ENCODE assay signal across 14 cellular contexts in the genomic region with DNA sequence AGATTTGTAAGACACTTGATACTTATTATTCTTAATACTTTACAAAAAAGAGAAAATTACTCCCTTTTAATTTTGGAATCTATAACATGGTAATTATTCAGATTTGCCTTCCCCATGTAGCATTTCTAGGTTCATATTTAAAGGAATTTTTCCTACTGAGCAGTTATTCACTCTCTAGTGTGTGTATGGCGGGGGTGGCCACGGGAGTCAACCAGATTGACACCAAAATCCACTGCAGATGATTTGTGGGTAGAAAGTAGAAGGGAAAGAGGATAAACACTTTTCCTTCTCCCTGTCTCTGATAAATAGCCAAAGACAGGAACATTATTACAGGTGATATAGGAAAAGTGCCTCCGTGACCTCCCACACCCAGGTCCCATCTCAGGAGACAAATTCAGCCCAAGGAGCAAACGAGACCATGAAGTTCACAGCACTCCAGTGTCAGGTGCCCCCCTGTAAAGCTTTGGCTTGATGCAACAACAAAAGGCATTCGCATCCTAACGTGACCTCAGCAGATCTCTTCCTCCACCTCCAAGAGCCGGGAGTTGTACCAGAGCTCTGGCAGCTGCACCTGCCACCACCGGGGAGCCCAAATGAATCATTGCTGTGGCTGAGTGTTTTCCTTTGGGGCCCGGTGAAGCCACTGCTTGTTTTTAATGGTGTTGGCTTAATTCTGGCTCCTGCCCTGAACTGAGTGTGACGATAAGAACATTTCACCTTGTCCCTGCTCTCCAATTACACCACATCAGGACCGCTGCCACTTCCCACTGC.
DNase-seq lines count a peak whose midpoint lies in the region; ATAC-seq, FAIRE-seq and TF ChIP-seq lines count a peak whose summit lies in the region.
"Had no signal": no experiment of that assay in that cellular context is flagged by ENCODE, and none has a peak within 500 bp of the region (broad histone marks: within the 10 kb centered on the region; RNA-seq: fewer than 3 reads in every experiment).

No MANE protein-coding gene starts in this region.

- no peaks in the 10 kb centered on the region; the same call in 1 of the 2 replicates for H3K36me3 Mint-ChIP-seq in WTC11
- H3K36me3 Mint-ChIP-seq in stimulated activated effector memory CD8-positive, alpha-beta T cell treated with anti-CD3 and anti-CD28 coated beads, Interleukin-12 subunit alpha, Interleukin-12 subunit beta, amount 100 ng/mL, for 72 hours, result no peaks in the 10 kb centered on the region

- H3K9me3 Mint-ChIP-seq in WTC11, result no peaks in the 10 kb centered on the region
- H3K9me3 Mint-ChIP-seq in stimulated activated effector memory CD8-positive, alpha-beta T cell treated with anti-CD3 and anti-CD28 coated beads, Interleukin-12 subunit alpha, Interleukin-12 subunit beta, amount 100 ng/mL, for 72 hours, result no peaks in the 10 kb centered on the region

- no peak for TF ChIP-seq CTCF in WTC11 (IDR thresholded peaks at IDR 0.05)

- H3K27ac Mint-ChIP-seq in WTC11, result 0 out of 2 replicates have a peak overlapping the region, but pooled peaks have one; percentile 33
- peak overlapping the region; percentile 50 for H3K27ac Mint-ChIP-seq in stimulated activated effector memory CD8-positive, alpha-beta T cell treated with anti-CD3 and anti-CD28 coated beads, Interleukin-12 subunit alpha, Interleukin-12 subunit beta, amount 100 ng/mL, for 72 hours
- H3K27ac Mint-ChIP-seq: memory B cell had no signal

- H3K4me3 Mint-ChIP-seq in WTC11, result no peak overlapping the region
- no peak overlapping the region for H3K4me3 Mint-ChIP-seq in stimulated activated effector memory CD8-positive, alpha-beta T cell treated with anti-CD3 and anti-CD28 coated beads, Interleukin-12 subunit alpha, Interleukin-12 subunit beta, amount 100 ng/mL, for 72 hours
- H3K4me3 Mint-ChIP-seq: memory B cell had no signal

- POLR2A ChIA-PET in WTC11 (lab: Charles Lee), result no interaction called here

- CTCF ChIA-PET in WTC11 (lab: Charles Lee), result interaction anchor here (0.6 kb wide), 1 partner anchor 180 kb away, joined by 5 read pairs; no protein-coding TSS in a partner anchor

- ATAC-seq in WTC11, result no peak
- no peak for ATAC-seq in stimulated activated effector memory CD8-positive, alpha-beta T cell treated with anti-CD3 and anti-CD28 coated beads, Interleukin-12 subunit alpha, Interleukin-12 subunit beta, amount 100 ng/mL, for 72 hours
- ATAC-seq: foreskin keratinocyte had no signal

- H3K4me1 Mint-ChIP-seq in WTC11, result peaks cover 10% of the 10 kb centered on the region
- peaks cover 20% of the 10 kb centered on the region for H3K4me1 Mint-ChIP-seq in stimulated activated effector memory CD8-positive, alpha-beta T cell treated with anti-CD3 and anti-CD28 coated beads, Interleukin-12 subunit alpha, Interleukin-12 subunit beta, amount 100 ng/mL, for 72 hours
- H3K4me1 Mint-ChIP-seq: memory B cell had no signal

- no peaks in the 10 kb centered on the region for H3K27me3 Mint-ChIP-seq in WTC11 (ENCODE audit: low read depth)
- H3K27me3 Mint-ChIP-seq: memory B cell had no signal

- no peak for FAIRE-seq in frontal cortex (lab: Jason Lieb, UNC)

- peak; percentile 14 for DNase-seq in NCI-H82 (lab: John Stamatoyannopoulos, UW)
- no peak for DNase-seq in NCI-H82 treated with DMSO at 0.1 percent for 48 hours (lab: John Stamatoyannopoulos, UW; ENCODE audit: unreplicated experiment)
- DNase-seq in NCI-H2081 (lab: John Stamatoyannopoulos, UW), result peak; percentile 65 to 88
- no peak for DNase-seq in WTC11 (ENCODE audit: low spot score)
- no peak for DNase-seq in stimulated activated effector memory CD8-positive, alpha-beta T cell treated with anti-CD3 and anti-CD28 coated beads, Interleukin-12 subunit alpha, Interleukin-12 subunit beta, amount 100 ng/mL, for 72 hours (ENCODE audit: low spot score in 2 of 2)
- DNase-seq in UCSD-AML1 (lab: John Stamatoyannopoulos, UW; ENCODE audit: unreplicated experiment), result no peak
- no peak for DNase-seq in frontal cortex (ENCODE audit: low spot score in 2 of 2)
- no peak for DNase-seq in activated CD4-positive, CD25-positive, alpha-beta regulatory T cell (lab: John Stamatoyannopoulos, UW)
- DNase-seq: activated naive CD4-positive, alpha-beta T cell treated with Interleukin-2 at 50 U/mL for 16 hours; effector memory CD4-positive, alpha-beta T cell; foreskin keratinocyte; MM.1S; SK-N-SH had no signal

TF ChIP-seq in WTC11, 78 proteins besides CTCF, POLR2A, EP300 and RAD21 (continues in another document):
- TF ChIP-seq, protein P1, sequence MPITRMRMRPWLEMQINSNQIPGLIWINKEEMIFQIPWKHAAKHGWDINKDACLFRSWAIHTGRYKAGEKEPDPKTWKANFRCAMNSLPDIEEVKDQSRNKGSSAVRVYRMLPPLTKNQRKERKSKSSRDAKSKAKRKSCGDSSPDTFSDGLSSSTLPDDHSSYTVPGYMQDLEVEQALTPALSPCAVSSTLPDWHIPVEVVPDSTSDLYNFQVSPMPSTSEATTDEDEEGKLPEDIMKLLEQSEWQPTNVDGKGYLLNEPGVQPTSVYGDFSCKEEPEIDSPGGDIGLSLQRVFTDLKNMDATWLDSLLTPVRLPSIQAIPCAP (CRISPR knock-in tag; IDR thresholded peaks at IDR 0.05), result no peak
- TF ChIP-seq, protein P2, sequence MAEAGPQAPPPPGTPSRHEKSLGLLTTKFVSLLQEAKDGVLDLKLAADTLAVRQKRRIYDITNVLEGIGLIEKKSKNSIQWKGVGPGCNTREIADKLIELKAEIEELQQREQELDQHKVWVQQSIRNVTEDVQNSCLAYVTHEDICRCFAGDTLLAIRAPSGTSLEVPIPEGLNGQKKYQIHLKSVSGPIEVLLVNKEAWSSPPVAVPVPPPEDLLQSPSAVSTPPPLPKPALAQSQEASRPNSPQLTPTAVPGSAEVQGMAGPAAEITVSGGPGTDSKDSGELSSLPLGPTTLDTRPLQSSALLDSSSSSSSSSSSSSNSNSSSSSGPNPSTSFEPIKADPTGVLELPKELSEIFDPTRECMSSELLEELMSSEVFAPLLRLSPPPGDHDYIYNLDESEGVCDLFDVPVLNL (CRISPR knock-in tag; IDR thresholded peaks at IDR 0.05; ENCODE audit: borderline replicate concordance, low read depth), result no peak
- TF ChIP-seq ZNF396 (CRISPR knock-in tag; IDR thresholded peaks at IDR 0.05; ENCODE audit: borderline replicate concordance), result no peak
- TF ChIP-seq TEAD4 (CRISPR knock-in tag; IDR thresholded peaks at IDR 0.05), result no peak
- TF ChIP-seq JUN (CRISPR knock-in tag; IDR thresholded peaks at IDR 0.05), result no peak
- TF ChIP-seq CBFB (CRISPR knock-in tag; IDR thresholded peaks at IDR 0.05; ENCODE audit: low read depth), result no peak
- no peak for TF ChIP-seq ETV6 (CRISPR knock-in tag; IDR thresholded peaks at IDR 0.05)
- TF ChIP-seq, protein P3, sequence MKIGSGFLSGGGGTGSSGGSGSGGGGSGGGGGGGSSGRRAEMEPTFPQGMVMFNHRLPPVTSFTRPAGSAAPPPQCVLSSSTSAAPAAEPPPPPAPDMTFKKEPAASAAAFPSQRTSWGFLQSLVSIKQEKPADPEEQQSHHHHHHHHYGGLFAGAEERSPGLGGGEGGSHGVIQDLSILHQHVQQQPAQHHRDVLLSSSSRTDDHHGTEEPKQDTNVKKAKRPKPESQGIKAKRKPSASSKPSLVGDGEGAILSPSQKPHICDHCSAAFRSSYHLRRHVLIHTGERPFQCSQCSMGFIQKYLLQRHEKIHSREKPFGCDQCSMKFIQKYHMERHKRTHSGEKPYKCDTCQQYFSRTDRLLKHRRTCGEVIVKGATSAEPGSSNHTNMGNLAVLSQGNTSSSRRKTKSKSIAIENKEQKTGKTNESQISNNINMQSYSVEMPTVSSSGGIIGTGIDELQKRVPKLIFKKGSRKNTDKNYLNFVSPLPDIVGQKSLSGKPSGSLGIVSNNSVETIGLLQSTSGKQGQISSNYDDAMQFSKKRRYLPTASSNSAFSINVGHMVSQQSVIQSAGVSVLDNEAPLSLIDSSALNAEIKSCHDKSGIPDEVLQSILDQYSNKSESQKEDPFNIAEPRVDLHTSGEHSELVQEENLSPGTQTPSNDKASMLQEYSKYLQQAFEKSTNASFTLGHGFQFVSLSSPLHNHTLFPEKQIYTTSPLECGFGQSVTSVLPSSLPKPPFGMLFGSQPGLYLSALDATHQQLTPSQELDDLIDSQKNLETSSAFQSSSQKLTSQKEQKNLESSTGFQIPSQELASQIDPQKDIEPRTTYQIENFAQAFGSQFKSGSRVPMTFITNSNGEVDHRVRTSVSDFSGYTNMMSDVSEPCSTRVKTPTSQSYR (CRISPR knock-in tag; IDR thresholded peaks at IDR 0.05), result no peak
- TF ChIP-seq, protein P4, sequence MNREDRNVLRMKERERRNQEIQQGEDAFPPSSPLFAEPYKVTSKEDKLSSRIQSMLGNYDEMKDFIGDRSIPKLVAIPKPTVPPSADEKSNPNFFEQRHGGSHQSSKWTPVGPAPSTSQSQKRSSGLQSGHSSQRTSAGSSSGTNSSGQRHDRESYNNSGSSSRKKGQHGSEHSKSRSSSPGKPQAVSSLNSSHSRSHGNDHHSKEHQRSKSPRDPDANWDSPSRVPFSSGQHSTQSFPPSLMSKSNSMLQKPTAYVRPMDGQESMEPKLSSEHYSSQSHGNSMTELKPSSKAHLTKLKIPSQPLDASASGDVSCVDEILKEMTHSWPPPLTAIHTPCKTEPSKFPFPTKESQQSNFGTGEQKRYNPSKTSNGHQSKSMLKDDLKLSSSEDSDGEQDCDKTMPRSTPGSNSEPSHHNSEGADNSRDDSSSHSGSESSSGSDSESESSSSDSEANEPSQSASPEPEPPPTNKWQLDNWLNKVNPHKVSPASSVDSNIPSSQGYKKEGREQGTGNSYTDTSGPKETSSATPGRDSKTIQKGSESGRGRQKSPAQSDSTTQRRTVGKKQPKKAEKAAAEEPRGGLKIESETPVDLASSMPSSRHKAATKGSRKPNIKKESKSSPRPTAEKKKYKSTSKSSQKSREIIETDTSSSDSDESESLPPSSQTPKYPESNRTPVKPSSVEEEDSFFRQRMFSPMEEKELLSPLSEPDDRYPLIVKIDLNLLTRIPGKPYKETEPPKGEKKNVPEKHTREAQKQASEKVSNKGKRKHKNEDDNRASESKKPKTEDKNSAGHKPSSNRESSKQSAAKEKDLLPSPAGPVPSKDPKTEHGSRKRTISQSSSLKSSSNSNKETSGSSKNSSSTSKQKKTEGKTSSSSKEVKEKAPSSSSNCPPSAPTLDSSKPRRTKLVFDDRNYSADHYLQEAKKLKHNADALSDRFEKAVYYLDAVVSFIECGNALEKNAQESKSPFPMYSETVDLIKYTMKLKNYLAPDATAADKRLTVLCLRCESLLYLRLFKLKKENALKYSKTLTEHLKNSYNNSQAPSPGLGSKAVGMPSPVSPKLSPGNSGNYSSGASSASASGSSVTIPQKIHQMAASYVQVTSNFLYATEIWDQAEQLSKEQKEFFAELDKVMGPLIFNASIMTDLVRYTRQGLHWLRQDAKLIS (CRISPR knock-in tag; IDR thresholded peaks at IDR 0.05; ENCODE audit: borderline replicate concordance), result no peak

Comparison
In these comparisons a context has a peak if more than half of its experiments do, and no peak if none do; other contexts are left out.
1. DNase-seq: peak in NCI-H82 (single experiment) and NCI-H2081 (2 of 2); none in NCI-H82 treated with DMSO at 0.1 percent for 48 hours (single experiment), WTC11 (single experiment), stimulated activated effector memory CD8-positive, alpha-beta T cell treated with anti-CD3 and anti-CD28 coated beads, Interleukin-12 subunit alpha, Interleukin-12 subunit beta, amount 100 ng/mL, for 72 hours (0 of 2), UCSD-AML1 (single experiment), frontal cortex (0 of 2) and activated CD4-positive, CD25-positive, alpha-beta regulatory T cell (0 of 4).